In the genomic region with DNA sequence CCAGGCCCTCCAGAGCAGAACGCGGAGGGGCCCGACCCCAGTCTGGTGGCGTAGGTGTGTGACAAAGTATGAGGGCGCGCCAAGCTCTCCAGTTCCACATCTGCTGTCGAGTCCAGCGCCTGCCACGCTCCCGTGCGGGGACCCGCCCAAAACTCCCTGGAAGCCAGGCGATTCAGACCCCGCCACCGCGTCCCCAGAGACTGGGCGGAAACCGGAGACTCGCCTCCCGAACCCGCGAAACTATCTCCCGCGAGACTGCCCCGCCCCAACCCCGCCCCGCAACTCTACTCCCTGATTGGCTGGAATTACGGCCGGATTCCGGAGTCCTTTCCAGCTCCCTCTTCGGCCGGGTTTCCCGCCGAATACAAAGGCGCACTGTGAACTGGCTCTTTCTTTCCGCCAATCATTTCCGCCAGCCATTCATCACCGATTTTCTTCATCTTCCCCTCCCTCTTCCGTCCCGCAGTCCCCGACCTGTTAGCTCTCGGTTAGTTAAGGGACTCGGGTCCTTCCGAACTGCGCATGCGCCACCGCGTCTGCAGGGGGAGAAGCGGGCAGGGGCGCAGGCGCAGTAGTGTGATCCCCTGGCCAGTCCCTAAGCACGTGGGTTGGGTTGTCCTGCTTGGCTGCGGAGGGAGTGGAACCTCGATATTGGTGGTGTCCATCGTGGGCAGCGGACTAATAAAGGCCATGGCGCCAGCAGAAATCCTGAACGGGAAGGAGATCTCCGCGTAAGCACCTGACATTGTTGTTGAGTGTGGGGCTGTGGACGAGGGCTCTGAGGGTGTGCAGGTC, we compare ENCODE assay signal across 8 cellular contexts. TPM values are rescaled to one million over a fixed set of nuclear protein-coding genes. Genes with fewer than 3 reads are reported as not detected.
DNase-seq lines count a peak whose midpoint lies in the region; ATAC-seq and TF ChIP-seq lines count a peak whose summit lies in the region.

A gene (plus strand): TSS at position 616 of the 795 bp plus-strand sequence. CDS start 75 bp downstream, at position 691.

- DNase-seq in AG08395 (ENCODE audit: low spot score) = peak; percentile 100
- DNase-seq in NCI-H345 (lab: John Stamatoyannopoulos, UW) = peak; percentile 99
- peak; percentile 93 for DNase-seq in activated B cell treated with CpG ODN at 0.5 μM for 24 hours
- DNase-seq in caudate nucleus (lab: John Stamatoyannopoulos, UW) = peak; percentile 79 to 100 (median 97)
- peak; percentile 94 to 96 (median 96) for DNase-seq in immature natural killer cell
- DNase-seq in smooth muscle cell of the brain vasculature (ENCODE audit: low read depth, low spot score) = peak; percentile 99

- intact Hi-C loops in activated B cell treated with CpG ODN at 0.5 μM for 24 hours (cut with micrococcal nuclease) = loop anchor here (1.0 to 5.0 kb wide), 10 partner anchors 21 to 746 kb away; a partner anchor contains a TSS

- H3K27me3 Mint-ChIP-seq in activated B cell treated with CpG ODN at 0.5 μM for 24 hours = no peaks in the 10 kb centered on the region
- peaks cover 5 to 7% (median 7%) of the 10 kb centered on the region in 3 donors for H3K27me3 Mint-ChIP-seq in immature natural killer cell (ENCODE audit: low read depth in 3 of 3)

- H3K27ac Mint-ChIP-seq in activated B cell treated with CpG ODN at 0.5 μM for 24 hours (peak within 1 kb of the TSS; percentile 94), immature natural killer cell (peak within 1 kb of the TSS; percentile 90 to 95 (median 93))

- in situ Hi-C loops in GM18951 (cut with MboI; ENCODE audit: low sequenced_read_pairs, unreplicated experiment) = no loop called here

- H3K4me3 Mint-ChIP-seq in activated B cell treated with CpG ODN at 0.5 μM for 24 hours = peak within 1 kb of the TSS; percentile 94
- H3K4me3 Mint-ChIP-seq in immature natural killer cell = peak within 1 kb of the TSS; percentile 92 to 97 (median 95)

- H3K4me1 Mint-ChIP-seq in activated B cell treated with CpG ODN at 0.5 μM for 24 hours (peaks cover 52% of the 10 kb centered on the region), immature natural killer cell (peaks cover 26 to 32% of the 10 kb centered on the region in 2 donors)

- TF ChIP-seq CTCF in activated B cell treated with CpG ODN at 0.5 μM for 24 hours (IDR thresholded peaks at IDR 0.05) = no peak

- H3K27ac ChIP-seq in caudate nucleus (ENCODE audit: low read depth, low read length) = peak within 1 kb of the TSS; percentile 87

- POLR2A ChIA-PET in activated B cell treated with CpG ODN at 0.5 μM for 24 hours (lab: Charles Lee) = interaction anchor here (0.5 to 2.1 kb wide), 28 partner anchors 10 to 1149 kb away, joined by 3 to 60 read pairs (median 4); a partner anchor contains a TSS

- H3K36me3 Mint-ChIP-seq in activated B cell treated with CpG ODN at 0.5 μM for 24 hours (ENCODE audit: low read depth) (peaks cover 18% of the 10 kb centered on the region), immature natural killer cell (peaks cover 0 to 6% (median 3%) of the 10 kb centered on the region in 3 donors)

- peak; percentile 81 for TF ChIP-seq POLR2A in GM18951 (IDR thresholded peaks at IDR 0.05; ENCODE audit: extremely low read depth, insufficient read depth, insufficient read length)

- H3K9me3 Mint-ChIP-seq in activated B cell treated with CpG ODN at 0.5 μM for 24 hours (no peaks in the 10 kb centered on the region), immature natural killer cell (no peaks in the 10 kb centered on the region)

- CTCF ChIA-PET in activated B cell treated with CpG ODN at 0.5 μM for 24 hours (lab: Charles Lee) = interaction anchor here (1.1 to 2.5 kb wide), 2 partner anchors 43 to 91 kb away, joined by 3 to 14 read pairs; no protein-coding TSS in a partner anchor

- ATAC-seq in HG03196 (IDR thresholded peaks at IDR 0.05; ENCODE audit: unreplicated experiment) (peak; percentile 84), activated B cell treated with CpG ODN at 0.5 μM for 24 hours (ENCODE audit: low read depth) (peak; percentile 79)

RNA-seq across cellular contexts. Expression of the gene that starts here (rescaled TPM):
- total RNA-seq in activated B cell treated with CpG ODN at 0.5 μM for 24 hours = 91.4 and 98.4 TPM in 2 replicates
- polyA plus RNA-seq in immature natural killer cell = 10 to 100 TPM; 28.0 to 49.0 (median 42.7) TPM

Comparison
In these comparisons a context has a peak if more than half of its experiments do, and no peak if none do; other contexts are left out.
1. Peak in every context shown above with its lines: DNase-seq, ATAC-seq and H3K27ac ChIP-seq.